13 cellular contexts compared by ENCODE assay signal in genomic region chr1:172781513-172782140, GRCh38.
A peak's percentile ranks its signal among the peaks of the same experiment; 100 is the strongest.
DNase-seq lines count a peak whose midpoint lies in the region; ATAC-seq lines count a peak whose summit lies in the region.
"Had no signal": no experiment of that assay in that cellular context is flagged by ENCODE, and none has a peak within 500 bp of the region (broad histone marks: within the 10 kb centered on the region; RNA-seq: fewer than 3 reads in every experiment).

No MANE protein-coding gene starts in this region.

- H3K4me2 ChIP-seq in Karpas-422 (ENCODE audit: low read depth, low read length, poor library complexity, severe bottlenecking) = peak overlapping the region; percentile 72

- H3K4me1 Mint-ChIP-seq in T-cell = peaks cover 7 to 24% (median 15%) of the 10 kb centered on the region in 3 donors

- DNase-seq in Karpas-422 = peak; percentile 50
- DNase-seq in smooth muscle cell of the brain vasculature (ENCODE audit: low read depth, low spot score) = peak; percentile 31
- no peak for DNase-seq in NCI-H2171 treated with DMSO at 0.1 percent for 48 hours (lab: John Stamatoyannopoulos, UW)
- DNase-seq in NCI-H1930 (lab: John Stamatoyannopoulos, UW) = no peak
- no peak for DNase-seq in T-cell
- DNase-seq: activated CD4-positive, alpha-beta T cell treated with anti-CD3 and anti-CD28 coated beads, Interleukin-2, amount 50 U/mL, for 4 hours; GDM1; NCI-H1417; occipital lobe; SIG-M5 had no signal

- H3K9ac ChIP-seq in Karpas-422 (ENCODE audit: low read length) = peak overlapping the region; percentile 54

- no peaks in the 10 kb centered on the region for H3K79me2 ChIP-seq in Karpas-422 (ENCODE audit: low read length)

- no peaks in the 10 kb centered on the region for H3K9me2 ChIP-seq in Karpas-422 (replicated peaks; ENCODE audit: insufficient read depth, low read length)

- no peak overlapping the region for H3K27ac Mint-ChIP-seq in T-cell

- H3K4me3 Mint-ChIP-seq in T-cell = no peak overlapping the region

- no peaks in the 10 kb centered on the region for H4K20me1 ChIP-seq in Karpas-422 (ENCODE audit: insufficient read depth, low read depth, low read length)

- CTCF ChIA-PET in T-cell (lab: Charles Lee) = no interaction called here

- peak overlapping the region; percentile 82; the same call in 1 of the 2 replicates for H2AFZ ChIP-seq in Karpas-422 (ENCODE audit: low read length)

- H3K27me3 ChIP-seq in Karpas-422 (ENCODE audit: low read length) = no peaks in the 10 kb centered on the region

- H3K4me1 ChIP-seq in Karpas-422 (ENCODE audit: low read length) = peaks cover 61% of the 10 kb centered on the region

- POLR2A ChIA-PET in T-cell (lab: Charles Lee) = no interaction called here

- H3K27me3 Mint-ChIP-seq in T-cell = no peaks in the 10 kb centered on the region

- H3K27ac ChIP-seq in Karpas-422 (ENCODE audit: low read length) = peak overlapping the region; percentile 78
- H3K27ac ChIP-seq: thoracic aorta had no signal

- no peaks in the 10 kb centered on the region for H3K36me3 Mint-ChIP-seq in T-cell

- peaks cover 0 to 10% (median 0%) of the 10 kb centered on the region in 3 donors for H3K9me3 Mint-ChIP-seq in T-cell

- peak; percentile 88 for ATAC-seq in GM19035 (IDR thresholded peaks at IDR 0.05; ENCODE audit: unreplicated experiment)
- peak; percentile 90 for ATAC-seq in HG02623 (IDR thresholded peaks at IDR 0.05; ENCODE audit: unreplicated experiment)
- ATAC-seq in T-cell (replicated peaks in 1 of 4) = no peak

- H3K4me3 ChIP-seq in Karpas-422 (ENCODE audit: low read length) = peak overlapping the region; percentile 50
- H3K4me3 ChIP-seq: thoracic aorta had no signal

- H3K9me3 ChIP-seq in Karpas-422 (ENCODE audit: low read length) = no peaks in the 10 kb centered on the region
- H3K9me3 ChIP-seq: thoracic aorta had no signal

- no peaks in the 10 kb centered on the region for H3K36me3 ChIP-seq in Karpas-422 (ENCODE audit: insufficient read depth, low read length)
- H3K36me3 ChIP-seq: thoracic aorta had no signal

Comparison
In these comparisons a context has a peak if more than half of its experiments do, and no peak if none do; other contexts are left out.
1. ATAC-seq: peak in GM19035 (single experiment) and HG02623 (single experiment); none in T-cell (0 of 4).
2. DNase-seq: peak in Karpas-422 (single experiment) and smooth muscle cell of the brain vasculature (single experiment); none in NCI-H2171 treated with DMSO at 0.1 percent for 48 hours (single experiment), NCI-H1930 (0 of 2) and T-cell (0 of 34).